ENCODE assay signal across 8 cellular contexts in the genomic region with DNA sequence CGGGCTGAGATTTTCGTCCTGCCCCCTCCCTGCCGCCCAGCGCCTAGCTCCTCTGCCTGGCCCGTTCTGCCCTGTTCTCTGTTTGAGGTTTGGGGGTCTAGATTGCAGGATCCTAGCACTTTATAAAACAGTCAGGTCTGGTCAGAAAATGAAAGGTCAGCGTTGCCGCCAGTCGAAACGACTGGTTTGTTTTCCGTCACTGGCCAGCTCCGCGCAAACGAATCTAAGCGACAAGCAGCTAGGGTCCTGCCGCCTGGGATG. TPM values are rescaled to one million over a fixed set of nuclear protein-coding genes. Genes with fewer than 3 reads are reported as not detected.
DNase-seq lines count a peak whose midpoint lies in the region; ATAC-seq and TF ChIP-seq lines count a peak whose summit lies in the region.

No MANE protein-coding gene starts in this region.

- WGBS in sigmoid colon, 2 donors = 3 to 7% methylated on average over 15 of the region's 15 CpGs

- no peaks in the 10 kb centered on the region for H3K27me3 Mint-ChIP-seq in T-helper 17 cell

- H3K4me3 ChIP-seq in GM12865 (ENCODE audit: low read depth, low read length) (peak overlapping the region; percentile 94), sigmoid colon (peak overlapping the region; percentile 1 to 54 (median 42))

- H3K4me1 Mint-ChIP-seq in T-helper 17 cell = peaks cover 25% of the 10 kb centered on the region

- peaks cover 64 to 96% (median 76%) of the 10 kb centered on the region in 3 donors for H3K27me3 ChIP-seq in sigmoid colon

- DNase-seq in GM12865 (ENCODE audit: low read depth) = no peak
- no peak for DNase-seq in T-helper 17 cell
- peak; percentile 31 for DNase-seq in left ventricle myocardium superior
- no peak for DNase-seq in sigmoid colon
- DNase-seq in stimulated activated CD4-positive, alpha-beta T cell treated with anti-CD3 and anti-CD28 coated beads, Interleukin-4, amount 100 ng/mL, for 4 hours = no peak
- no peak for DNase-seq in hepatic stellate cell (ENCODE audit: low spot score)

- H3K27ac ChIP-seq in sigmoid colon = no peak overlapping the region

- no peak for ATAC-seq in T-helper 17 cell
- ATAC-seq in left ventricle myocardium superior = no peak
- ATAC-seq in GM18909 (IDR thresholded peaks at IDR 0.05; ENCODE audit: poor library complexity, unreplicated experiment) = no peak
- no peak for ATAC-seq in GM18867 (IDR thresholded peaks at IDR 0.05; ENCODE audit: unreplicated experiment)

- intact Hi-C loops in left ventricle myocardium superior (cut with micrococcal nuclease) = no loop called here
- intact Hi-C loops in sigmoid colon (cut with DNase I) = no loop called here

- TF ChIP-seq CTCF in GM12865 (IDR thresholded peaks at IDR 0.05; ENCODE audit: insufficient read depth, low read depth, low read length, missing control alignments) (no peak), sigmoid colon (IDR thresholded peaks at IDR 0.05) (no peak)

- peaks cover 0 to 71% (median 69%) of the 10 kb centered on the region in 4 donors for H3K4me1 ChIP-seq in sigmoid colon

- TF ChIP-seq POLR2A in sigmoid colon (IDR thresholded peaks at IDR 0.05) = no peak

- H3K36me3 ChIP-seq in sigmoid colon = no peaks in the 10 kb centered on the region

- H3K9me3 ChIP-seq in T-helper 17 cell (ENCODE audit: control insufficient read depth, low read length, poor library complexity, severe bottlenecking) (no peaks in the 10 kb centered on the region), sigmoid colon (no peaks in the 10 kb centered on the region)

- peak overlapping the region; percentile 91 for H3K27ac Mint-ChIP-seq in T-helper 17 cell

- H3K36me3 Mint-ChIP-seq in T-helper 17 cell (ENCODE audit: low read depth) = peaks cover 5% of the 10 kb centered on the region

- TF ChIP-seq EP300 in sigmoid colon (IDR thresholded peaks at IDR 0.05) = no peak

- H3K4me3 Mint-ChIP-seq in T-helper 17 cell = peak overlapping the region; percentile 96

RNA-seq across cellular contexts. Expression of gene GFI1, which starts 4.4 kb away (rescaled TPM):
- total RNA-seq in T-helper 17 cell (10 to 100 TPM; 10.2 to 18.8 TPM), left ventricle myocardium superior (0.30 TPM), sigmoid colon (under 1 TPM; 0.28 to 0.49 (median 0.38) TPM)
- polyA plus RNA-seq in sigmoid colon = 1 to 10 TPM; 3.6 to 9.6 (median 5.5) TPM
